Comparison of ENCODE assay signal across 10 cellular contexts in the genomic region with DNA sequence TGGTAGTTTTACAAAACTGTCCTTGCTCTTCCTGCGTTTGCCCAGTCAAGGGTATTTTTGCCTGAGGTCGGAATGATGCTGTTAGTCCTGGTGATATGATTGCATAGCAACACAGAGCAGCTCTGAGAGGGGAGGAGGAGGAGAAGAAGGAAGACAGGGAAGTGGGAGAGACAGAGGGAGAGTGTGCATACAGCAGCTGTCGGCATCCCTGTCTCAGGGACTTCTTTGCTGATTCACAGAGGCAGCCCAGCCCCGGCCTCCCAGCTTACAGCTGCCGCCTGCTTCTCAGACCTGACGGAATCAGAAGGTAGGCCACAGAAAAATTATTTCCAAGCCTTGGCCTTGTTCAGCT. TPM values are rescaled to one million over a fixed set of nuclear protein-coding genes. Genes with fewer than 3 reads are reported as not detected.
DNase-seq lines count a peak whose midpoint lies in the region; ATAC-seq and TF ChIP-seq lines count a peak whose summit lies in the region.
"Had no signal": no experiment of that assay in that cellular context is flagged by ENCODE, and none has a peak within 500 bp of the region (broad histone marks: within the 10 kb centered on the region; RNA-seq: fewer than 3 reads in every experiment).

No MANE protein-coding gene starts in this region.

- no peaks in the 10 kb centered on the region for H3K79me2 ChIP-seq in neural cell (replicated peaks; ENCODE audit: insufficient read depth, low read length)

- H3K27me3 ChIP-seq in CD8-positive, alpha-beta memory T cell (ENCODE audit: insufficient read depth, low read length, poor library complexity, severe bottlenecking) = no peaks in the 10 kb centered on the region
- H3K27me3 ChIP-seq in neural cell (ENCODE audit: insufficient read depth, low read depth, low read length) = no peaks in the 10 kb centered on the region

- H2AFZ ChIP-seq in neural cell (ENCODE audit: low read depth, low read length) = peak overlapping the region; percentile 14

- TF ChIP-seq RAD21 in neural cell (conservative IDR thresholded peaks at IDR 0.05) = no peak

- H3K4me3 ChIP-seq in CD8-positive, alpha-beta memory T cell (ENCODE audit: low read length) = no peak overlapping the region
- H3K4me3 ChIP-seq in neural cell (ENCODE audit: low read length) = peak overlapping the region; percentile 59
- H3K4me3 ChIP-seq: HAP-1, lung had no signal

- no peaks in the 10 kb centered on the region for H4K20me1 ChIP-seq in neural cell (ENCODE audit: insufficient read depth)

- H3K9me3 Mint-ChIP-seq in CD8-positive, alpha-beta memory T cell = no peaks in the 10 kb centered on the region

- H3K27ac Mint-ChIP-seq in CD8-positive, alpha-beta memory T cell = peak overlapping the region in 4 of 8 donors; percentile 6 to 56 (median 44)

- no peak for TF ChIP-seq EP300 in neural cell (conservative IDR thresholded peaks at IDR 0.05; ENCODE audit: poor library complexity, severe bottlenecking)

- DNase-seq in CD8-positive, alpha-beta memory T cell = no peak
- DNase-seq in NCI-H146 (lab: John Stamatoyannopoulos, UW) (peak; percentile 60), dermis blood vessel endothelial cell (peak; percentile 21), NCI-H446 treated with DMSO at 0.1 percent for 48 hours (lab: John Stamatoyannopoulos, UW) (no peak), foreskin melanocyte (no peak)

- H3K27ac ChIP-seq in CD8-positive, alpha-beta memory T cell (ENCODE audit: low read depth, low read length) = no peak overlapping the region
- peak overlapping the region; percentile 80 for H3K27ac ChIP-seq in neural cell (ENCODE audit: low read length)

- peak overlapping the region in 4 of 7 donors; percentile 4 to 54 (median 42) for H3K4me3 Mint-ChIP-seq in CD8-positive, alpha-beta memory T cell

- no peaks in the 10 kb centered on the region for H3K9me2 ChIP-seq in neural cell (ENCODE audit: insufficient read depth, low read length)

- no peaks in the 10 kb centered on the region for H3F3A ChIP-seq in neural cell (ENCODE audit: insufficient read depth, low read length, poor library complexity, severe bottlenecking)

- peak overlapping the region; percentile 63 for H3K9ac ChIP-seq in neural cell (ENCODE audit: low read length)

- H3K27me3 Mint-ChIP-seq in CD8-positive, alpha-beta memory T cell = peaks cover 0 to 15% of the 10 kb centered on the region in 2 donors

- ATAC-seq in GM18870 (IDR thresholded peaks at IDR 0.05; ENCODE audit: unreplicated experiment) = no peak
- ATAC-seq: esophagus mucosa had no signal

- TF ChIP-seq CTCF in neural cell (IDR thresholded peaks at IDR 0.05; ENCODE audit: poor library complexity, severe bottlenecking) = no peak

- peaks cover 0 to 2% (median 0%) of the 10 kb centered on the region in 3 donors for H3K4me1 Mint-ChIP-seq in CD8-positive, alpha-beta memory T cell

- no peaks in the 10 kb centered on the region for H3K36me3 ChIP-seq in CD8-positive, alpha-beta memory T cell (ENCODE audit: insufficient read depth, low read length)
- H3K36me3 ChIP-seq in neural cell (ENCODE audit: insufficient read depth, low read length) = no peaks in the 10 kb centered on the region
- H3K36me3 ChIP-seq: HAP-1 had no signal

- no peaks in the 10 kb centered on the region for H3K4me1 ChIP-seq in CD8-positive, alpha-beta memory T cell (ENCODE audit: insufficient read depth, low read length)
- H3K4me1 ChIP-seq: HAP-1 had no signal

- no peaks in the 10 kb centered on the region for H3K9me3 ChIP-seq in CD8-positive, alpha-beta memory T cell (ENCODE audit: low read length)
- no peaks in the 10 kb centered on the region for H3K9me3 ChIP-seq in neural cell (ENCODE audit: low read length)
- H3K9me3 ChIP-seq: HAP-1 had no signal

- POLR2A ChIA-PET in CD8-positive, alpha-beta memory T cell (lab: Charles Lee) = no interaction called here

- H3K36me3 Mint-ChIP-seq in CD8-positive, alpha-beta memory T cell = no peaks in the 10 kb centered on the region

- peak overlapping the region; percentile 25 for H3K4me2 ChIP-seq in neural cell (ENCODE audit: low read length)

- CTCF ChIA-PET in CD8-positive, alpha-beta memory T cell (lab: Charles Lee) = no interaction called here

TF ChIP-seq in neural cell, 6 proteins besides CTCF, POLR2A, EP300 and RAD21:
- no peak for TF ChIP-seq EZH2 (IDR thresholded peaks at IDR 0.05; ENCODE audit: borderline replicate concordance, insufficient read depth, low read length, poor library complexity, severe bottlenecking)
- peak; percentile 9 for TF ChIP-seq POLR2AphosphoS5 (IDR thresholded peaks at IDR 0.05)
- TF ChIP-seq, protein P1, sequence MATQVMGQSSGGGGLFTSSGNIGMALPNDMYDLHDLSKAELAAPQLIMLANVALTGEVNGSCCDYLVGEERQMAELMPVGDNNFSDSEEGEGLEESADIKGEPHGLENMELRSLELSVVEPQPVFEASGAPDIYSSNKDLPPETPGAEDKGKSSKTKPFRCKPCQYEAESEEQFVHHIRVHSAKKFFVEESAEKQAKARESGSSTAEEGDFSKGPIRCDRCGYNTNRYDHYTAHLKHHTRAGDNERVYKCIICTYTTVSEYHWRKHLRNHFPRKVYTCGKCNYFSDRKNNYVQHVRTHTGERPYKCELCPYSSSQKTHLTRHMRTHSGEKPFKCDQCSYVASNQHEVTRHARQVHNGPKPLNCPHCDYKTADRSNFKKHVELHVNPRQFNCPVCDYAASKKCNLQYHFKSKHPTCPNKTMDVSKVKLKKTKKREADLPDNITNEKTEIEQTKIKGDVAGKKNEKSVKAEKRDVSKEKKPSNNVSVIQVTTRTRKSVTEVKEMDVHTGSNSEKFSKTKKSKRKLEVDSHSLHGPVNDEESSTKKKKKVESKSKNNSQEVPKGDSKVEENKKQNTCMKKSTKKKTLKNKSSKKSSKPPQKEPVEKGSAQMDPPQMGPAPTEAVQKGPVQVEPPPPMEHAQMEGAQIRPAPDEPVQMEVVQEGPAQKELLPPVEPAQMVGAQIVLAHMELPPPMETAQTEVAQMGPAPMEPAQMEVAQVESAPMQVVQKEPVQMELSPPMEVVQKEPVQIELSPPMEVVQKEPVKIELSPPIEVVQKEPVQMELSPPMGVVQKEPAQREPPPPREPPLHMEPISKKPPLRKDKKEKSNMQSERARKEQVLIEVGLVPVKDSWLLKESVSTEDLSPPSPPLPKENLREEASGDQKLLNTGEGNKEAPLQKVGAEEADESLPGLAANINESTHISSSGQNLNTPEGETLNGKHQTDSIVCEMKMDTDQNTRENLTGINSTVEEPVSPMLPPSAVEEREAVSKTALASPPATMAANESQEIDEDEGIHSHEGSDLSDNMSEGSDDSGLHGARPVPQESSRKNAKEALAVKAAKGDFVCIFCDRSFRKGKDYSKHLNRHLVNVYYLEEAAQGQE (IDR thresholded peaks at IDR 0.05; ENCODE audit: borderline replicate concordance) = peak; percentile 44
- peak; percentile 49 for TF ChIP-seq TAF1 (IDR thresholded peaks at IDR 0.05; ENCODE audit: low read depth)
- no peak for TF ChIP-seq SMC3 (conservative IDR thresholded peaks at IDR 0.05; ENCODE audit: poor library complexity)
- no peak for TF ChIP-seq MXI1 (conservative IDR thresholded peaks at IDR 0.05; ENCODE audit: poor library complexity, severe bottlenecking)

RNA-seq across cellular contexts. Expression of a gene that starts 0.2 kb away (rescaled TPM):
- under 1 TPM; 0.18 TPM for total RNA-seq in CD8-positive, alpha-beta memory T cell
- not detected for polyA plus RNA-seq in CD8-positive, alpha-beta memory T cell
- 0.05 TPM in 1 of 2 replicates, not detected in the other for total RNA-seq in dermis blood vessel endothelial cell
- 10.0 TPM in 2 replicates for polyA plus RNA-seq in neural cell
- 11.7 and 13.2 TPM in 2 replicates for polyA minus RNA-seq in neural cell

Comparison
In these comparisons a context has a peak if more than half of its experiments do, and no peak if none do; other contexts are left out.
1. DNase-seq: peak in NCI-H146 (single experiment) and dermis blood vessel endothelial cell (single experiment); none in CD8-positive, alpha-beta memory T cell (0 of 5), NCI-H446 treated with DMSO at 0.1 percent for 48 hours (single experiment) and foreskin melanocyte (single experiment).